In genomic region chr2:120001461-120001860, GRCh38 we compare ENCODE assay signal across 1 cellular context.
TF ChIP-seq lines count a peak whose summit lies in the region.

No MANE protein-coding gene starts in this region.

TF ChIP-seq in K562, 482 proteins besides CTCF, POLR2A, EP300 and RAD21:
- TF ChIP-seq TEAD4 (IDR thresholded peaks at IDR 0.05; ENCODE audit: low read length): peak; percentile 45
- TF ChIP-seq TEAD4 (CRISPR knock-in tag; IDR thresholded peaks at IDR 0.05; ENCODE audit: borderline replicate concordance): no peak
- TF ChIP-seq NFIC (IDR thresholded peaks at IDR 0.05): peak; percentile 12; the same call in 1 of the 2 replicates
- peak; percentile 49 for TF ChIP-seq ARID1B (IDR thresholded peaks at IDR 0.05)
- 0 out of 2 replicates have a peak, but pooled peaks have one; percentile 17 for TF ChIP-seq TCF3 (CRISPR knock-in tag; IDR thresholded peaks at IDR 0.05)
- peak; percentile 67 for TF ChIP-seq CBFA2T3 (IDR thresholded peaks at IDR 0.05)
- TF ChIP-seq E2F6 (IDR thresholded peaks at IDR 0.05; ENCODE audit: borderline replicate concordance in 1 of 2, extremely low read depth in 1 of 2, insufficient read depth in 1 of 2, insufficient read length in 1 of 2, low read depth in 1 of 2, low read length in 1 of 2, poor library complexity in 1 of 2, severe bottlenecking in 1 of 2): no peak
- TF ChIP-seq DPF2 (IDR thresholded peaks at IDR 0.05): 0 out of 2 replicates have a peak, but pooled peaks have one; percentile 22
- TF ChIP-seq CBFA2T2 (conservative IDR thresholded peaks at IDR 0.05): 0 out of 2 replicates have a peak, but pooled peaks have one; percentile 41
- peak; percentile 53 for TF ChIP-seq TAL1 (IDR thresholded peaks at IDR 0.05)
- no peak for TF ChIP-seq ZNF407 (IDR thresholded peaks at IDR 0.05; ENCODE audit: low read depth)
